31 cellular contexts compared by ENCODE assay signal in genomic region chr3:194339836-194340235, GRCh38. TPM values are rescaled to one million over a fixed set of nuclear protein-coding genes. Genes with fewer than 3 reads are reported as not detected.
"Had no signal": no experiment of that assay in that cellular context is flagged by ENCODE, and none has a peak within 500 bp of the region (broad histone marks: within the 10 kb centered on the region; RNA-seq: fewer than 3 reads in every experiment).

No MANE protein-coding gene starts in this region.

- H3K4me1 Mint-ChIP-seq: activated CD4-positive, alpha-beta T cell treated with anti-CD3 and anti-CD28 coated beads for 36 hours; activated CD8-positive, alpha-beta memory T cell treated with anti-CD3 and anti-CD28 coated beads, Interleukin-2, amount 10 ng/mL, durations not matched to agents 7 days and 5 days had no signal

- H3K9me3 Mint-ChIP-seq: activated naive CD4-positive, alpha-beta T cell treated with anti-CD3 and anti-CD28 coated beads, Interleukin-2, amount 50 U/mL, for 72 hours; immature natural killer cell; naive thymus-derived CD4-positive, alpha-beta T cell; T-cell; T-helper 2 cell treated with Interferon-gamma antibody and Interleukin-4, amounts not matched to agents 5 μg/mL and 100 μg/mL, for 36 hours had no signal

- H2AFZ ChIP-seq: parathyroid adenoma had no signal

- H3K9me3 ChIP-seq: colonic mucosa, gastrocnemius medialis, spleen, tibial nerve had no signal

- H3K79me2 ChIP-seq: parathyroid adenoma had no signal

- H3K27ac Mint-ChIP-seq: activated CD4-positive, alpha-beta T cell treated with anti-CD3 and anti-CD28 coated beads for 36 hours; activated CD8-positive, alpha-beta memory T cell treated with anti-CD3 and anti-CD28 coated beads, Interleukin-2, amount 10 ng/mL, durations not matched to agents 7 days and 5 days; activated CD8-positive, alpha-beta T cell treated with anti-CD3 and anti-CD28 coated beads, Interleukin-2, amount 10 ng/mL, durations not matched to agents 7 days and 5 days; immature natural killer cell; T-cell; T-helper 2 cell treated with Interferon-gamma antibody and Interleukin-4, amounts not matched to agents 5 μg/mL and 100 μg/mL, for 36 hours had no signal

- DNase-seq: activated CD4-positive, alpha-beta T cell treated with anti-CD3 and anti-CD28 coated beads for 36 hours; activated CD4-positive, CD25-positive, alpha-beta regulatory T cell; activated CD8-positive, alpha-beta memory T cell treated with anti-CD3 and anti-CD28 coated beads, Interleukin-2, amount 10 ng/mL, durations not matched to agents 7 days and 5 days; activated CD8-positive, alpha-beta T cell treated with anti-CD3 and anti-CD28 coated beads, Interleukin-2, amount 10 ng/mL, durations not matched to agents 7 days and 5 days; activated naive CD4-positive, alpha-beta T cell; activated T-cell treated with anti-CD3 and anti-CD28 coated beads, Interleukin-2, amount 50 U/mL, for 48 hours; cerebellar nuclear complex; colonic mucosa; effector memory CD4-positive, alpha-beta T cell; erythroblast; gastrocnemius medialis; glutamatergic neuron; immature natural killer cell; kidney; left colon; mammary epithelial cell; midbrain; naive thymus-derived CD4-positive, alpha-beta T cell; nucleus accumbens; right cardiac atrium; spleen; stimulated activated naive CD4-positive, alpha-beta T cell treated with Interleukin-2 at 50 U/mL for 16 hours; T-cell had no signal

- H3K36me3 Mint-ChIP-seq: activated CD8-positive, alpha-beta memory T cell treated with anti-CD3 and anti-CD28 coated beads, Interleukin-2, amount 10 ng/mL, durations not matched to agents 7 days and 5 days; activated naive CD4-positive, alpha-beta T cell treated with anti-CD3 and anti-CD28 coated beads, Interleukin-2, amount 50 U/mL, for 72 hours; immature natural killer cell; naive thymus-derived CD4-positive, alpha-beta T cell; T-cell had no signal

- H3K27me3 ChIP-seq: colonic mucosa, gastrocnemius medialis, tibial nerve had no signal

- H3K4me1 ChIP-seq: colonic mucosa, gastrocnemius medialis, parathyroid adenoma had no signal

- H3K4me3 ChIP-seq: colonic mucosa, gastrocnemius medialis, spleen, tibial nerve had no signal

- H3K9ac ChIP-seq: parathyroid adenoma had no signal

- ATAC-seq: activated CD4-positive, alpha-beta T cell treated with anti-CD3 and anti-CD28 coated beads for 36 hours; activated CD8-positive, alpha-beta memory T cell treated with anti-CD3 and anti-CD28 coated beads, Interleukin-2, amount 10 ng/mL, durations not matched to agents 7 days and 5 days; activated CD8-positive, alpha-beta T cell treated with anti-CD3 and anti-CD28 coated beads, Interleukin-2, amount 10 ng/mL, durations not matched to agents 7 days and 5 days; activated naive CD4-positive, alpha-beta T cell treated with anti-CD3 and anti-CD28 coated beads, Interleukin-2, amount 50 U/mL, for 72 hours; gastrocnemius medialis; left colon; naive thymus-derived CD4-positive, alpha-beta T cell; right cardiac atrium; T-cell had no signal

- H3K36me3 ChIP-seq: colonic mucosa, gastrocnemius medialis, spleen, tibial nerve had no signal

- H3K4me3 Mint-ChIP-seq: activated CD4-positive, alpha-beta T cell treated with anti-CD3 and anti-CD28 coated beads for 36 hours; activated CD8-positive, alpha-beta memory T cell treated with anti-CD3 and anti-CD28 coated beads, Interleukin-2, amount 10 ng/mL, durations not matched to agents 7 days and 5 days; activated CD8-positive, alpha-beta T cell treated with anti-CD3 and anti-CD28 coated beads, Interleukin-2, amount 10 ng/mL, durations not matched to agents 7 days and 5 days; immature natural killer cell; naive thymus-derived CD4-positive, alpha-beta T cell; T-cell; T-helper 2 cell treated with Interferon-gamma antibody and Interleukin-4, amounts not matched to agents 5 μg/mL and 100 μg/mL, for 36 hours had no signal

- H3K27ac ChIP-seq: colonic mucosa, gastrocnemius medialis, parathyroid adenoma, spleen, tibial nerve had no signal

RNA-seq across cellular contexts. Expression of gene CPN2, which starts 11.3 kb away (rescaled TPM):
- total RNA-seq: activated CD4-positive, alpha-beta T cell treated with anti-CD3 and anti-CD28 coated beads for 36 hours; activated CD8-positive, alpha-beta memory T cell treated with anti-CD3 and anti-CD28 coated beads, Interleukin-2, amount 10 ng/mL, durations not matched to agents 7 days and 5 days; activated CD8-positive, alpha-beta T cell treated with anti-CD3 and anti-CD28 coated beads, Interleukin-2, amount 10 ng/mL, durations not matched to agents 7 days and 5 days; activated naive CD4-positive, alpha-beta T cell treated with anti-CD3 and anti-CD28 coated beads, Interleukin-2, amount 50 U/mL, for 72 hours; dermis microvascular lymphatic vessel endothelial cell; left colon; mammary epithelial cell; naive thymus-derived CD4-positive, alpha-beta T cell; right cardiac atrium; temporal lobe; tibial nerve; urinary bladder had no signal
- polyA plus RNA-seq: immature natural killer cell; mammary epithelial cell; naive thymus-derived CD4-positive, alpha-beta T cell; neural cell had no signal

RNA-seq across cellular contexts. Expression of gene LRRC15, which starts 29.7 kb away (rescaled TPM):
- total RNA-seq: activated CD8-positive, alpha-beta memory T cell treated with anti-CD3 and anti-CD28 coated beads, Interleukin-2, amount 10 ng/mL, durations not matched to agents 7 days and 5 days; activated CD8-positive, alpha-beta T cell treated with anti-CD3 and anti-CD28 coated beads, Interleukin-2, amount 10 ng/mL, durations not matched to agents 7 days and 5 days; activated naive CD4-positive, alpha-beta T cell treated with anti-CD3 and anti-CD28 coated beads, Interleukin-2, amount 50 U/mL, for 72 hours; naive thymus-derived CD4-positive, alpha-beta T cell; T-cell; temporal lobe; tibial nerve had no signal
- polyA plus RNA-seq: immature natural killer cell; mammary epithelial cell; naive thymus-derived CD4-positive, alpha-beta T cell; neural cell had no signal

RNA-seq across cellular contexts. Expression of gene GP5, which starts 59.2 kb away (rescaled TPM):
- total RNA-seq: left colon, right cardiac atrium, tibial nerve had no signal
- polyA plus RNA-seq: mammary epithelial cell had no signal
